In genomic region chr18:8895987-8896619, GRCh38 we compare ENCODE assay signal across 1 cellular context.
TF ChIP-seq lines count a peak whose summit lies in the region.

No MANE protein-coding gene starts in this region.

TF ChIP-seq in H1, 55 proteins besides CTCF, POLR2A, EP300 and RAD21 (continued from another document):
- no peak for TF ChIP-seq E2F6 (IDR thresholded peaks at IDR 0.05)
